In genomic region chr3:29363110-29363509, GRCh38 we compare ENCODE assay signal across 29 cellular contexts.
"Had no signal": no experiment of that assay in that cellular context is flagged by ENCODE, and none has a peak within 500 bp of the region (broad histone marks: within the 10 kb centered on the region; RNA-seq: fewer than 3 reads in every experiment).

No MANE protein-coding gene starts in this region.

- H3K4me3 Mint-ChIP-seq: activated CD4-positive, alpha-beta memory T cell treated with anti-CD3 and anti-CD28 coated beads for 36 hours; activated CD4-positive, alpha-beta T cell treated with anti-CD3 and anti-CD28 coated beads, Interleukin-2, amount 10 ng/mL, durations not matched to agents 24 days and 14 days; activated naive CD4-positive, alpha-beta T cell treated with anti-CD3 and anti-CD28 coated beads for 36 hours; activated naive CD8-positive, alpha-beta T cell treated with anti-CD3 and anti-CD28 coated beads for 36 hours; activated T-helper 1 cell treated with anti-CD3 and anti-CD28 coated beads, Interleukin-12 subunit alpha, Interleukin-12 subunit beta, Interleukin-2, Interleukin-4 antibody, amounts not matched to agents 30 ng/mL and 10 ng/mL and 1 ng/mL, durations not matched to agents 14 hours and 24 hours and 36 hours; brain; effector memory CD8-positive, alpha-beta T cell; natural killer cell; T-helper 1 cell treated with Interleukin-12 subunit alpha and Interleukin-12 subunit beta and Interleukin-4 antibody, amounts not matched to agents 30 μg/mL and 1 μg/mL, for 36 hours had no signal

- H3K36me3 ChIP-seq: ascending aorta, heart right ventricle, left ventricle myocardium inferior, thoracic aorta had no signal

- H3K4me3 ChIP-seq: ascending aorta, heart right ventricle, left ventricle myocardium inferior, lung, thoracic aorta had no signal

- H3K27ac ChIP-seq: foreskin keratinocyte, heart right ventricle, left ventricle myocardium inferior, VCaP had no signal

- H3K4me1 ChIP-seq: foreskin keratinocyte had no signal

- H3K27ac Mint-ChIP-seq: activated CD4-positive, alpha-beta memory T cell treated with anti-CD3 and anti-CD28 coated beads for 36 hours; activated CD4-positive, alpha-beta T cell treated with anti-CD3 and anti-CD28 coated beads, Interleukin-2, amount 10 ng/mL, durations not matched to agents 24 days and 14 days; activated naive CD4-positive, alpha-beta T cell treated with anti-CD3 and anti-CD28 coated beads for 36 hours; activated naive CD8-positive, alpha-beta T cell treated with anti-CD3 and anti-CD28 coated beads for 36 hours; activated T-helper 1 cell treated with anti-CD3 and anti-CD28 coated beads, Interleukin-12 subunit alpha, Interleukin-12 subunit beta, Interleukin-2, Interleukin-4 antibody, amounts not matched to agents 30 ng/mL and 10 ng/mL and 1 ng/mL, durations not matched to agents 14 hours and 24 hours and 36 hours; brain; effector memory CD8-positive, alpha-beta T cell; natural killer cell; T-helper 1 cell treated with Interleukin-12 subunit alpha and Interleukin-12 subunit beta and Interleukin-4 antibody, amounts not matched to agents 30 μg/mL and 1 μg/mL, for 36 hours had no signal

- ATAC-seq: effector memory CD8-positive, alpha-beta T cell; foreskin keratinocyte; heart right ventricle; natural killer cell; right cardiac atrium; stimulated activated naive CD8-positive, alpha-beta T cell treated with anti-CD3 and anti-CD28 coated beads, Interleukin-15, Interleukin-2, amounts not matched to agents 100 U/mL and 50 U/mL, for 24 hours had no signal

- H3K9me3 ChIP-seq: ascending aorta, thoracic aorta had no signal

- H3K36me3 Mint-ChIP-seq: activated CD4-positive, alpha-beta memory T cell treated with anti-CD3 and anti-CD28 coated beads for 36 hours; activated naive CD8-positive, alpha-beta T cell treated with anti-CD3 and anti-CD28 coated beads for 36 hours; natural killer cell had no signal

- H3K27me3 ChIP-seq: ascending aorta, foreskin keratinocyte, heart right ventricle had no signal

- H3K9me3 Mint-ChIP-seq: activated naive CD8-positive, alpha-beta T cell treated with anti-CD3 and anti-CD28 coated beads for 36 hours had no signal

- DNase-seq: activated CD4-positive, alpha-beta memory T cell treated with anti-CD3 and anti-CD28 coated beads for 36 hours; activated CD4-positive, alpha-beta T cell treated with anti-CD3 and anti-CD28 coated beads, Interleukin-2, amount 10 ng/mL, durations not matched to agents 24 days and 14 days; activated CD8-positive, alpha-beta memory T cell treated with anti-CD3 and anti-CD28 coated beads, Interleukin-2, amount 50 U/mL, for 4 hours; activated effector memory CD4-positive, alpha-beta T cell treated with anti-CD3 and anti-CD28 coated beads, Interleukin-2, amount 50 U/mL, for 16 hours; activated naive CD4-positive, alpha-beta T cell treated with anti-CD3 and anti-CD28 coated beads for 36 hours; activated naive CD8-positive, alpha-beta T cell treated with anti-CD3 and anti-CD28 coated beads for 36 hours; activated T-cell treated with anti-CD3 and anti-CD28 coated beads, Interleukin-2, amount 50 U/mL, for 1 hour; caudate nucleus; cortex of kidney; effector memory CD8-positive, alpha-beta T cell; foreskin keratinocyte; heart right ventricle; kidney glomerular epithelial cell; left ventricle myocardium inferior; mesendoderm; natural killer cell; stimulated activated CD4-positive, alpha-beta T cell treated with anti-CD3 and anti-CD28 coated beads, Interleukin-12 subunit alpha, Interleukin-12 subunit beta, amount 100 ng/mL, for 4 hours; stimulated activated CD4-positive, alpha-beta T cell treated with anti-CD3 and anti-CD28 coated beads, Interleukin-4, amount 100 ng/mL, for 1 hour; stimulated activated naive CD8-positive, alpha-beta T cell treated with anti-CD3 and anti-CD28 coated beads, Interleukin-15, Interleukin-2, amounts not matched to agents 100 U/mL and 50 U/mL, for 24 hours; T-helper 9 cell; trophoblast cell had no signal

- H3K27me3 Mint-ChIP-seq: activated CD4-positive, alpha-beta memory T cell treated with anti-CD3 and anti-CD28 coated beads for 36 hours; activated CD4-positive, alpha-beta T cell treated with anti-CD3 and anti-CD28 coated beads, Interleukin-2, amount 10 ng/mL, durations not matched to agents 24 days and 14 days; activated naive CD8-positive, alpha-beta T cell treated with anti-CD3 and anti-CD28 coated beads for 36 hours; effector memory CD8-positive, alpha-beta T cell had no signal

- H3K4me1 Mint-ChIP-seq: activated CD4-positive, alpha-beta T cell treated with anti-CD3 and anti-CD28 coated beads, Interleukin-2, amount 10 ng/mL, durations not matched to agents 24 days and 14 days; activated naive CD8-positive, alpha-beta T cell treated with anti-CD3 and anti-CD28 coated beads for 36 hours; brain; natural killer cell had no signal
